In the genomic region with DNA sequence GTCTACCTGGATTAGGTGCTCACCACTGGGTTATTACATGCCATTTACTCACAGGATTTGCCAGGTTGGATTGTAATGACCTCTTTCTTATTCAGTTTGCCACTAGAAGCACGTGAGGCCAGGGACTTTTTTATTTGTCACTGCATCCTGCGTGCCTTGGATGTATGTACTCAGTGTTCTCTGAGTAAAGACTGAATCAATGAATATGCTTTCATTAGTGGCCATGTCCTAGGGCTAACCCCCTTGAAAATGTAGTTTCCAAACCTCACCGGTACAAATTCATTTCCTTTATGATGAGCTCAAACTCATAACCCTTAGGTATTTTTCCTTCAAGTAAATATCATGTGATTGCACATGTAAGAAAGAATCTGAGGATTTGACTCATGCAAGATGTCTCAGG, we compare ENCODE assay signal across 16 cellular contexts. TPM values are rescaled to one million over a fixed set of nuclear protein-coding genes. Genes with fewer than 3 reads are reported as not detected.
A peak's percentile ranks its signal among the peaks of the same experiment; 100 is the strongest.
DNase-seq lines count a peak whose midpoint lies in the region; ATAC-seq and TF ChIP-seq lines count a peak whose summit lies in the region.
"Had no signal": no experiment of that assay in that cellular context is flagged by ENCODE, and none has a peak within 500 bp of the region (broad histone marks: within the 10 kb centered on the region; RNA-seq: fewer than 3 reads in every experiment).

No MANE protein-coding gene starts in this region.

- TF ChIP-seq CTCF in RWPE2 (IDR thresholded peaks at IDR 0.05; ENCODE audit: poor library complexity, severe bottlenecking) (no peak), epithelial cell of esophagus (IDR thresholded peaks at IDR 0.05; ENCODE audit: insufficient read depth, low read depth, low read length, missing control alignments) (no peak)

- CTCF ChIA-PET in activated CD4-positive, alpha-beta T cell treated with anti-CD3 and anti-CD28 coated beads, Interleukin-2, amount 10 ng/mL, durations not matched to agents 7 days and 5 days (lab: Charles Lee): no interaction called here

- peak; percentile 74 for ATAC-seq in RWPE2 (ENCODE audit: low read depth)
- no peak for ATAC-seq in GM19324 (IDR thresholded peaks at IDR 0.05; ENCODE audit: low FRiP score, unreplicated experiment)
- ATAC-seq: HepG2 had no signal

- no peaks in the 10 kb centered on the region for H3K9me3 ChIP-seq in RWPE2 (ENCODE audit: severe bottlenecking)
- H3K9me3 ChIP-seq: BLaER1 treated with 17β-estradiol and CSF1 and Interleukin-3, amounts not matched to agents 10 nM and 100 nM had no signal

- H3K36me3 Mint-ChIP-seq in activated CD4-positive, alpha-beta T cell treated with anti-CD3 and anti-CD28 coated beads, Interleukin-2, amount 10 ng/mL, durations not matched to agents 7 days and 5 days (ENCODE audit: low read depth): no peaks in the 10 kb centered on the region
- H3K36me3 Mint-ChIP-seq: CD4-positive, CD25-positive, alpha-beta regulatory T cell had no signal

- H3K4me3 Mint-ChIP-seq in activated CD4-positive, alpha-beta T cell treated with anti-CD3 and anti-CD28 coated beads, Interleukin-2, amount 10 ng/mL, durations not matched to agents 7 days and 5 days: no peak overlapping the region
- H3K4me3 Mint-ChIP-seq: CD4-positive, CD25-positive, alpha-beta regulatory T cell; H9 had no signal

- no peaks in the 10 kb centered on the region for H3K9me3 Mint-ChIP-seq in activated CD4-positive, alpha-beta T cell treated with anti-CD3 and anti-CD28 coated beads, Interleukin-2, amount 10 ng/mL, durations not matched to agents 7 days and 5 days

- DNase-seq in ELR (ENCODE audit: low read depth) (peak; percentile 79), RWPE2 (ENCODE audit: low spot score) (no peak), epithelial cell of esophagus (ENCODE audit: low read depth) (peak; percentile 85), iris pigment epithelial cell (ENCODE audit: low read depth) (peak; percentile 5), NCI-H1092 (lab: John Stamatoyannopoulos, UW) (no peak), NCI-H1694 (lab: John Stamatoyannopoulos, UW) (no peak)
- DNase-seq in activated CD4-positive, alpha-beta T cell treated with anti-CD3 and anti-CD28 coated beads, Interleukin-2, amount 10 ng/mL, durations not matched to agents 7 days and 5 days: no peak
- DNase-seq: ACHN; CD4-positive, CD25-positive, alpha-beta regulatory T cell; DMS79; GOT3; H9 had no signal

- H3K36me3 ChIP-seq in RWPE2 (ENCODE audit: low read depth): no peaks in the 10 kb centered on the region
- H3K36me3 ChIP-seq: BLaER1 treated with 17β-estradiol and CSF1 and Interleukin-3, amounts not matched to agents 10 nM and 100 nM had no signal

- H3K4me1 ChIP-seq in RWPE2 (ENCODE audit: insufficient read depth, poor library complexity, severe bottlenecking): peaks cover 7% of the 10 kb centered on the region
- H3K4me1 ChIP-seq: BLaER1 treated with 17β-estradiol and CSF1 and Interleukin-3, amounts not matched to agents 10 nM and 100 nM had no signal

- no peaks in the 10 kb centered on the region for H3K27me3 ChIP-seq in RWPE2 (ENCODE audit: insufficient read depth, poor library complexity, severe bottlenecking)
- H3K27me3 ChIP-seq: BLaER1 treated with 17β-estradiol and CSF1 and Interleukin-3, amounts not matched to agents 10 nM and 100 nM had no signal

- no peaks in the 10 kb centered on the region for H3K27me3 Mint-ChIP-seq in activated CD4-positive, alpha-beta T cell treated with anti-CD3 and anti-CD28 coated beads, Interleukin-2, amount 10 ng/mL, durations not matched to agents 7 days and 5 days
- H3K27me3 Mint-ChIP-seq: CD4-positive, CD25-positive, alpha-beta regulatory T cell had no signal

- POLR2A ChIA-PET in activated CD4-positive, alpha-beta T cell treated with anti-CD3 and anti-CD28 coated beads, Interleukin-2, amount 10 ng/mL, durations not matched to agents 7 days and 5 days (lab: Charles Lee): no interaction called here

- no peaks in the 10 kb centered on the region for H3K4me1 Mint-ChIP-seq in activated CD4-positive, alpha-beta T cell treated with anti-CD3 and anti-CD28 coated beads, Interleukin-2, amount 10 ng/mL, durations not matched to agents 7 days and 5 days
- H3K4me1 Mint-ChIP-seq: CD4-positive, CD25-positive, alpha-beta regulatory T cell had no signal

- H3K4me3 ChIP-seq in RWPE2 (ENCODE audit: severe bottlenecking) (no peak overlapping the region), epithelial cell of esophagus (ENCODE audit: low read length) (no peak overlapping the region)
- H3K4me3 ChIP-seq: BLaER1 treated with 17β-estradiol and CSF1 and Interleukin-3, amounts not matched to agents 10 nM and 100 nM had no signal

- no peak overlapping the region for H3K27ac Mint-ChIP-seq in activated CD4-positive, alpha-beta T cell treated with anti-CD3 and anti-CD28 coated beads, Interleukin-2, amount 10 ng/mL, durations not matched to agents 7 days and 5 days
- H3K27ac Mint-ChIP-seq: CD4-positive, CD25-positive, alpha-beta regulatory T cell had no signal

- peak overlapping the region; percentile 29 for H3K27ac ChIP-seq in RWPE2 (ENCODE audit: poor library complexity, severe bottlenecking)
- H3K27ac ChIP-seq: BLaER1 treated with 17β-estradiol and CSF1 and Interleukin-3, amounts not matched to agents 10 nM and 100 nM had no signal

RNA-seq across cellular contexts. Expression of gene ZP4, which starts 1.3 kb away (rescaled TPM):
- total RNA-seq in activated CD4-positive, alpha-beta T cell treated with anti-CD3 and anti-CD28 coated beads, Interleukin-2, amount 10 ng/mL, durations not matched to agents 7 days and 5 days: not detected
- total RNA-seq: A172; CD4-positive, CD25-positive, alpha-beta regulatory T cell; H9; HepG2 had no signal

Comparison
In these comparisons a context has a peak if more than half of its experiments do, and no peak if none do; other contexts are left out.
1. DNase-seq: peak in ELR (single experiment), epithelial cell of esophagus (single experiment) and iris pigment epithelial cell (single experiment); none in RWPE2 (single experiment), NCI-H1092 (single experiment), NCI-H1694 (single experiment) and activated CD4-positive, alpha-beta T cell treated with anti-CD3 and anti-CD28 coated beads, Interleukin-2, amount 10 ng/mL, durations not matched to agents 7 days and 5 days (single experiment).